Comparison of ENCODE assay signal across 1 cellular context in the genomic region with DNA sequence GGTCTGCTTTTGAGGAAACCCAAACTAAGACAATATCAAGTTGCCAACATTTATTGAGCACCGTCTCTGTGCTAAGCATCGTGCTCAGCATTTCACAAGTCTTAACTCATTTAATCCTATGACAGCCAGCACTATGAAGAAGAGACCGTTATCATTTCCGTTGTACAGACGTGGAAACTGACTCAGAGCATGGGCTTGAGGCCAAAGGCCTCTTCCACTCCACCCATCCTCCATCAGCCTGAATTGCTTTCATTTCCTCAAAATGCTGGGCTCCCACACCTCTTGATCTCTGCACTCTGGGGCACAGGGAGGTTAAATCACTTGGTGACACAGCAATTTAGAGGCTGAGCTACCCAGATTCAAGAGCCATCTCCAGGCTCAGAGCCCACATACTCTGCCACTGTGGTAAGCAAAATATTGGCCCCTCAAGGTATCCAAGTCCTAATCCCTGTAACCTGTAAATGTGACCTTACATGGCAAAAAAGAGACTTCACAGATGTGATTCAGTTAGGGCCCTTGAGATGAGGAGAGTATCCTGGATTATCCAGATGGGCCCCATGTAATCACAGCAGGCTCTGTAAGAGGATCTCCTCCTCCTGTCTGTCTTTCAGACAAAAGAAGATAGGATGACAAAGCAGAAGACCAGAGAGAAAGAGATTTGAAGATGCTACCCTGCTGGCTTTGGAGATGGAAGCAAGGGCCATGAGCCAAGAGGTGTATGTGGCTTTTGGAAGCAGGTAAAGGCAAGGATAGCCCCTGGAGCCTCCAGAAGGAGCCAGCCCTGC.
TF ChIP-seq lines count a peak whose summit lies in the region.

No MANE protein-coding gene starts in this region.

TF ChIP-seq in HepG2, 621 proteins besides CTCF, POLR2A, EP300 and RAD21 (continued from another document):
- TF ChIP-seq ZNF407 (CRISPR knock-in tag; IDR thresholded peaks at IDR 0.05; ENCODE audit: not compliant biosample characterization), result no peak
- TF ChIP-seq ZNF274 (CRISPR knock-in tag; IDR thresholded peaks at IDR 0.05), result no peak
- no peak for TF ChIP-seq STAG1 (CRISPR knock-in tag; IDR thresholded peaks at IDR 0.05)
- no peak for TF ChIP-seq ZNF883 (CRISPR knock-in tag; IDR thresholded peaks at IDR 0.05; ENCODE audit: not compliant biosample characterization)
- no peak for TF ChIP-seq RBFOX2 (IDR thresholded peaks at IDR 0.05; ENCODE audit: low read depth, low read length)
- TF ChIP-seq CHCHD3 (CRISPR knock-in tag; IDR thresholded peaks at IDR 0.05), result no peak
- TF ChIP-seq ZC3H4 (CRISPR knock-in tag; IDR thresholded peaks at IDR 0.05; ENCODE audit: borderline replicate concordance), result no peak
- TF ChIP-seq MED1 (CRISPR knock-in tag; IDR thresholded peaks at IDR 0.05), result peak; percentile 81
- TF ChIP-seq EED (CRISPR knock-in tag; IDR thresholded peaks at IDR 0.05), result no peak
- 0 out of 2 replicates have a peak, but pooled peaks have one; percentile 44 for TF ChIP-seq KLF9 (CRISPR knock-in tag; IDR thresholded peaks at IDR 0.05; ENCODE audit: low read depth)
- TF ChIP-seq SIN3A (IDR thresholded peaks at IDR 0.05; ENCODE audit: borderline replicate concordance, low read depth, low read length), result no peak
- no peak for TF ChIP-seq ZNF530 (CRISPR knock-in tag; IDR thresholded peaks at IDR 0.05; ENCODE audit: low read depth)
- no peak for TF ChIP-seq SNAPC2 (CRISPR knock-in tag; IDR thresholded peaks at IDR 0.05)
- TF ChIP-seq, protein P1, sequence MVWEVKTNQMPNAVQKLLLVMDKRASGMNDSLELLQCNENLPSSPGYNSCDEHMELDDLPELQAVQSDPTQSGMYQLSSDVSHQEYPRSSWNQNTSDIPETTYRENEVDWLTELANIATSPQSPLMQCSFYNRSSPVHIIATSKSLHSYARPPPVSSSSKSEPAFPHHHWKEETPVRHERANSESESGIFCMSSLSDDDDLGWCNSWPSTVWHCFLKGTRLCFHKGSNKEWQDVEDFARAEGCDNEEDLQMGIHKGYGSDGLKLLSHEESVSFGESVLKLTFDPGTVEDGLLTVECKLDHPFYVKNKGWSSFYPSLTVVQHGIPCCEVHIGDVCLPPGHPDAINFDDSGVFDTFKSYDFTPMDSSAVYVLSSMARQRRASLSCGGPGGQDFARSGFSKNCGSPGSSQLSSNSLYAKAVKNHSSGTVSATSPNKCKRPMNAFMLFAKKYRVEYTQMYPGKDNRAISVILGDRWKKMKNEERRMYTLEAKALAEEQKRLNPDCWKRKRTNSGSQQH (CRISPR knock-in tag; IDR thresholded peaks at IDR 0.05; ENCODE audit: low read depth), result no peak
- no peak for TF ChIP-seq ZNF207 (IDR thresholded peaks at IDR 0.05; ENCODE audit: borderline replicate concordance)
- TF ChIP-seq SNRNP70 (IDR thresholded peaks at IDR 0.05; ENCODE audit: low read depth, low read length), result no peak
